Comparison of ENCODE assay signal across 2 cellular contexts in the genomic region with DNA sequence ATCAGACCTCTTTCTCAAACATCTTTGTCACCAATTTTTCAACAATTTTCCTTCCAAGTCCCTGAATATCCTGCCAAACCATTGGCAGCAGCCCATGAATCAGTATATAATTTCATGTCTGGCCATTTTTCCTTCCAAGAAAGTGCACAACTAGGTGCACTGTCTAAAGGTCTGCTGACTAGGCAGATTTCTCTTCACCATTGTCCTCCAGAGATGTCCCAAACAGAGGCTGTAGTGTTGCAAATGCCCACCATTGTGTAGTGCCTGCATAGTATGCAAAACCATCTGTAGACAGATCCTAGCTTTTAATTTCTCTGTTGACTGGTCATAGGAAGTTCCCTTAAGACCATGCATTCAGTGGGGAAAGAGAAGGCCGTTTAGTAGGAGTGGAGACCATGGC.
A peak's percentile ranks its signal among the peaks of the same experiment; 100 is the strongest.
TF ChIP-seq lines count a peak whose summit lies in the region.

No MANE protein-coding gene starts in this region.

TF ChIP-seq in HepG2, 621 proteins besides CTCF, POLR2A, EP300 and RAD21:
- peak; percentile 88 to 91 for TF ChIP-seq MAFK (conservative IDR thresholded peaks at IDR 0.05 in 1 of 2, IDR thresholded peaks at IDR 0.05 in 1 of 2; ENCODE audit: low read length in 2 of 2)
- TF ChIP-seq MAFF (IDR thresholded peaks at IDR 0.05; ENCODE audit: low read depth, low read length) = peak; percentile 90
- TF ChIP-seq ZNF383 (CRISPR knock-in tag; IDR thresholded peaks at IDR 0.05; ENCODE audit: borderline replicate concordance) = no peak

TF ChIP-seq in K562, 482 proteins besides CTCF, POLR2A, EP300 and RAD21:
- TF ChIP-seq PML (IDR thresholded peaks at IDR 0.05; ENCODE audit: low read length) = no peak
- no peak for TF ChIP-seq ZNF239 (CRISPR knock-in tag; IDR thresholded peaks at IDR 0.05)
- TF ChIP-seq, protein P1, sequence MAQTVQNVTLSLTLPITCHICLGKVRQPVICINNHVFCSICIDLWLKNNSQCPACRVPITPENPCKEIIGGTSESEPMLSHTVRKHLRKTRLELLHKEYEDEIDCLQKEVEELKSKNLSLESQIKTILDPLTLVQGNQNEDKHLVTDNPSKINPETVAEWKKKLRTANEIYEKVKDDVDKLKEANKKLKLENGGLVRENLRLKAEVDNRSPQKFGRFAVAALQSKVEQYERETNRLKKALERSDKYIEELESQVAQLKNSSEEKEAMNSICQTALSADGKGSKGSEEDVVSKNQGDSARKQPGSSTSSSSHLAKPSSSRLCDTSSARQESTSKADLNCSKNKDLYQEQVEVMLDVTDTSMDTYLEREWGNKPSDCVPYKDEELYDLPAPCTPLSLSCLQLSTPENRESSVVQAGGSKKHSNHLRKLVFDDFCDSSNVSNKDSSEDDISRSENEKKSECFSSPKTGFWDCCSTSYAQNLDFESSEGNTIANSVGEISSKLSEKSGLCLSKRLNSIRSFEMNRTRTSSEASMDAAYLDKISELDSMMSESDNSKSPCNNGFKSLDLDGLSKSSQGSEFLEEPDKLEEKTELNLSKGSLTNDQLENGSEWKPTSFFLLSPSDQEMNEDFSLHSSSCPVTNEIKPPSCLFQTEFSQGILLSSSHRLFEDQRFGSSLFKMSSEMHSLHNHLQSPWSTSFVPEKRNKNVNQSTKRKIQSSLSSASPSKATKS (CRISPR knock-in tag; IDR thresholded peaks at IDR 0.05) = no peak
- TF ChIP-seq FOXJ2 (tag; IDR thresholded peaks at IDR 0.05) = no peak
- no peak for TF ChIP-seq SAFB2 (IDR thresholded peaks at IDR 0.05; ENCODE audit: borderline replicate concordance, low read depth, low read length, severe bottlenecking)
- no peak for TF ChIP-seq ZNF324 (CRISPR knock-in tag; IDR thresholded peaks at IDR 0.05)
- TF ChIP-seq C11orf30 (IDR thresholded peaks at IDR 0.05; ENCODE audit: low read depth) = peak; percentile 74
- TF ChIP-seq TARDBP (IDR thresholded peaks at IDR 0.05) = no peak
- TF ChIP-seq MAFF (IDR thresholded peaks at IDR 0.05; ENCODE audit: low read length) = peak; percentile 70
- no peak for TF ChIP-seq PHTF2 (CRISPR knock-in tag; IDR thresholded peaks at IDR 0.05)
- TF ChIP-seq DIDO1 (tag; IDR thresholded peaks at IDR 0.05; ENCODE audit: low read depth) = no peak
- TF ChIP-seq EWSR1 (IDR thresholded peaks at IDR 0.05; ENCODE audit: borderline replicate concordance, low read depth, partially characterized antibody) = no peak
- no peak for TF ChIP-seq EP400 (IDR thresholded peaks at IDR 0.05)
- TF ChIP-seq BRD9 (IDR thresholded peaks at IDR 0.05; ENCODE audit: low read depth, partially characterized antibody) = no peak
- TF ChIP-seq ZNF695 (CRISPR knock-in tag; IDR thresholded peaks at IDR 0.05) = no peak
- no peak for TF ChIP-seq COPS2 (conservative IDR thresholded peaks at IDR 0.05)
- TF ChIP-seq HNRNPLL (IDR thresholded peaks at IDR 0.05; ENCODE audit: low read depth, low read length, poor library complexity, severe bottlenecking) = no peak
- TF ChIP-seq POLR2B (IDR thresholded peaks at IDR 0.05; ENCODE audit: low read depth, partially characterized antibody) = no peak
- no peak for TF ChIP-seq CBX5 (IDR thresholded peaks at IDR 0.05; ENCODE audit: borderline replicate concordance, low read depth)
- TF ChIP-seq, protein P2, sequence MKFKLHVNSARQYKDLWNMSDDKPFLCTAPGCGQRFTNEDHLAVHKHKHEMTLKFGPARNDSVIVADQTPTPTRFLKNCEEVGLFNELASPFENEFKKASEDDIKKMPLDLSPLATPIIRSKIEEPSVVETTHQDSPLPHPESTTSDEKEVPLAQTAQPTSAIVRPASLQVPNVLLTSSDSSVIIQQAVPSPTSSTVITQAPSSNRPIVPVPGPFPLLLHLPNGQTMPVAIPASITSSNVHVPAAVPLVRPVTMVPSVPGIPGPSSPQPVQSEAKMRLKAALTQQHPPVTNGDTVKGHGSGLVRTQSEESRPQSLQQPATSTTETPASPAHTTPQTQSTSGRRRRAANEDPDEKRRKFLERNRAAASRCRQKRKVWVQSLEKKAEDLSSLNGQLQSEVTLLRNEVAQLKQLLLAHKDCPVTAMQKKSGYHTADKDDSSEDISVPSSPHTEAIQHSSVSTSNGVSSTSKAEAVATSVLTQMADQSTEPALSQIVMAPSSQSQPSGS (CRISPR knock-in tag; IDR thresholded peaks at IDR 0.05) = no peak
- peak; percentile 81 for TF ChIP-seq ZNF316 (IDR thresholded peaks at IDR 0.05)
- TF ChIP-seq POLR2H (tag; IDR thresholded peaks at IDR 0.05; ENCODE audit: low read depth) = no peak
- TF ChIP-seq DMBX1 (CRISPR knock-in tag; IDR thresholded peaks at IDR 0.05; ENCODE audit: borderline replicate concordance) = no peak
- no peak for TF ChIP-seq SMAD2 (IDR thresholded peaks at IDR 0.05; ENCODE audit: low read depth, low read length)
- peak; percentile 60 for TF ChIP-seq MAFK (IDR thresholded peaks at IDR 0.05; ENCODE audit: low read length)
- TF ChIP-seq, protein P3, sequence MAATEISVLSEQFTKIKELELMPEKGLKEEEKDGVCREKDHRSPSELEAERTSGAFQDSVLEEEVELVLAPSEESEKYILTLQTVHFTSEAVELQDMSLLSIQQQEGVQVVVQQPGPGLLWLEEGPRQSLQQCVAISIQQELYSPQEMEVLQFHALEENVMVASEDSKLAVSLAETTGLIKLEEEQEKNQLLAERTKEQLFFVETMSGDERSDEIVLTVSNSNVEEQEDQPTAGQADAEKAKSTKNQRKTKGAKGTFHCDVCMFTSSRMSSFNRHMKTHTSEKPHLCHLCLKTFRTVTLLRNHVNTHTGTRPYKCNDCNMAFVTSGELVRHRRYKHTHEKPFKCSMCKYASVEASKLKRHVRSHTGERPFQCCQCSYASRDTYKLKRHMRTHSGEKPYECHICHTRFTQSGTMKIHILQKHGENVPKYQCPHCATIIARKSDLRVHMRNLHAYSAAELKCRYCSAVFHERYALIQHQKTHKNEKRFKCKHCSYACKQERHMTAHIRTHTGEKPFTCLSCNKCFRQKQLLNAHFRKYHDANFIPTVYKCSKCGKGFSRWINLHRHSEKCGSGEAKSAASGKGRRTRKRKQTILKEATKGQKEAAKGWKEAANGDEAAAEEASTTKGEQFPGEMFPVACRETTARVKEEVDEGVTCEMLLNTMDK (IDR thresholded peaks at IDR 0.05; ENCODE audit: borderline replicate concordance, insufficient read depth, low read depth, low read length, poor library complexity, severe bottlenecking) = no peak
- TF ChIP-seq SMAD4 (CRISPR knock-in tag; conservative IDR thresholded peaks at IDR 0.05) = no peak
- peak; percentile 73 for TF ChIP-seq MAFG (tag; conservative IDR thresholded peaks at IDR 0.05)
- no peak for TF ChIP-seq ZNF551 (CRISPR knock-in tag; IDR thresholded peaks at IDR 0.05)
- TF ChIP-seq, protein P4, sequence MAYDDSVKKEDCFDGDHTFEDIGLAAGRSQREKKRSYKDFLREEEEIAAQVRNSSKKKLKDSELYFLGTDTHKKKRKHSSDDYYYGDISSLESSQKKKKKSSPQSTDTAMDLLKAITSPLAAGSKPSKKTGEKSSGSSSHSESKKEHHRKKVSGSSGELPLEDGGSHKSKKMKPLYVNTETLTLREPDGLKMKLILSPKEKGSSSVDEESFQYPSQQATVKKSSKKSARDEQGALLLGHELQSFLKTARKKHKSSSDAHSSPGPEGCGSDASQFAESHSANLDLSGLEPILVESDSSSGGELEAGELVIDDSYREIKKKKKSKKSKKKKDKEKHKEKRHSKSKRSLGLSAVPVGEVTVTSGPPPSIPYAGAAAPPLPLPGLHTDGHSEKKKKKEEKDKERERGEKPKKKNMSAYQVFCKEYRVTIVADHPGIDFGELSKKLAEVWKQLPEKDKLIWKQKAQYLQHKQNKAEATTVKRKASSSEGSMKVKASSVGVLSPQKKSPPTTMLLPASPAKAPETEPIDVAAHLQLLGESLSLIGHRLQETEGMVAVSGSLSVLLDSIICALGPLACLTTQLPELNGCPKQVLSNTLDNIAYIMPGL (CRISPR knock-in tag; IDR thresholded peaks at IDR 0.05) = no peak
